ENCODE assay signal across 22 cellular contexts in genomic region chr9:28206280-28206679, GRCh38.
DNase-seq lines count a peak whose midpoint lies in the region; ATAC-seq and TF ChIP-seq lines count a peak whose summit lies in the region.
"Had no signal": no experiment of that assay in that cellular context is flagged by ENCODE, and none has a peak within 500 bp of the region (broad histone marks: within the 10 kb centered on the region; RNA-seq: fewer than 3 reads in every experiment).

No MANE protein-coding gene starts in this region.

- CTCF ChIA-PET in A673 (lab: Charles Lee) = no interaction called here

- no peak overlapping the region for H3K4me3 ChIP-seq in A673 (ENCODE audit: low read depth, low read length, poor library complexity, severe bottlenecking)
- H3K4me3 ChIP-seq: BLaER1 treated with 17β-estradiol and CSF1 and Interleukin-3, amounts not matched to agents 10 nM and 100 nM; GM12878; GM23338 had no signal

- no peak for TF ChIP-seq CTCF in A673 (conservative IDR thresholded peaks at IDR 0.05; ENCODE audit: low read depth, low read length)

- no peak overlapping the region for H3K27ac ChIP-seq in A673 (ENCODE audit: low read depth, low read length, poor library complexity, severe bottlenecking)
- H3K27ac ChIP-seq: 22Rv1; BLaER1 treated with 17β-estradiol and CSF1 and Interleukin-3, amounts not matched to agents 10 nM and 100 nM had no signal

- DNase-seq in A673 (ENCODE audit: low spot score) (peak; percentile 1), NCI-H69 (lab: John Stamatoyannopoulos, UW) (peak; percentile 47), putamen (ENCODE audit: low spot score) (peak; percentile 2)
- DNase-seq in activated CD8-positive, alpha-beta memory T cell treated with anti-CD3 and anti-CD28 coated beads, Interleukin-2, amount 50 U/mL, for 4 hours = no peak
- no peak for DNase-seq in activated naive CD4-positive, alpha-beta T cell treated with Interleukin-2 at 50 U/mL for 16 hours
- DNase-seq: ACHN; AML-193; BE2C; CD4-positive, alpha-beta T cell; CD8-positive, alpha-beta memory T cell; DMS 273 treated with DMSO at 0.1 percent for 48 hours; DMS79; EL; GDM1; H9 had no signal

- intact Hi-C loops in A673 (cut with micrococcal nuclease; ENCODE audit: unreplicated experiment) = no loop called here

- ATAC-seq in SK-N-SH treated with all-trans-retinoic acid at 6 μM for 48 hours (peak; percentile 52; the same call in 1 of the 3 replicates), GM18909 (IDR thresholded peaks at IDR 0.05; ENCODE audit: poor library complexity, unreplicated experiment) (no peak)
- ATAC-seq: GM12878, GM23338, HCT116 had no signal

- H3K36me3 ChIP-seq in A673 (ENCODE audit: insufficient read depth, low read length, poor library complexity, severe bottlenecking) = no peaks in the 10 kb centered on the region
- H3K36me3 ChIP-seq: BE2C; BLaER1 treated with 17β-estradiol and CSF1 and Interleukin-3, amounts not matched to agents 10 nM and 100 nM had no signal

- no TSS peak for BruUV-seq in A673 (replicated peaks; lab: Mats Ljungman, UMichigan)

- peaks cover 12% of the 10 kb centered on the region for H3K4me1 ChIP-seq in A673 (ENCODE audit: insufficient read depth, low read length, poor library complexity, severe bottlenecking)
- H3K4me1 ChIP-seq: BE2C had no signal

- POLR2A ChIA-PET in A673 (lab: Charles Lee; ENCODE audit: low non-redundant PET) = no interaction called here

- H3K27me3 ChIP-seq in A673 (replicated peaks; ENCODE audit: insufficient read depth, low read depth, low read length, poor library complexity) = no peaks in the 10 kb centered on the region
- H3K27me3 ChIP-seq: BE2C; BLaER1 treated with 17β-estradiol and CSF1 and Interleukin-3, amounts not matched to agents 10 nM and 100 nM had no signal

- no peaks in the 10 kb centered on the region for H3K9me3 ChIP-seq in A673 (ENCODE audit: low read depth, low read length, poor library complexity, severe bottlenecking)
- H3K9me3 ChIP-seq: BE2C; BLaER1 treated with 17β-estradiol and CSF1 and Interleukin-3, amounts not matched to agents 10 nM and 100 nM had no signal

TF ChIP-seq in SK-N-SH treated with all-trans-retinoic acid at 6 μM for 48 hours, 23 proteins besides CTCF, POLR2A, EP300 and RAD21:
- TF ChIP-seq ZFP3 (CRISPR knock-in tag; IDR thresholded peaks at IDR 0.05) = no peak
- TF ChIP-seq ISL1 (CRISPR knock-in tag; IDR thresholded peaks at IDR 0.05) = peak; percentile 21; the same call in 1 of the 2 replicates
- TF ChIP-seq ARNTL (CRISPR knock-in tag; IDR thresholded peaks at IDR 0.05; ENCODE audit: borderline replicate concordance, low read depth) = no peak

Comparison
In these comparisons a context has a peak if more than half of its experiments do, and no peak if none do; other contexts are left out.
1. DNase-seq: peak in A673 (single experiment), NCI-H69 (single experiment) and putamen (single experiment); none in activated CD8-positive, alpha-beta memory T cell treated with anti-CD3 and anti-CD28 coated beads, Interleukin-2, amount 50 U/mL, for 4 hours (single experiment) and activated naive CD4-positive, alpha-beta T cell treated with Interleukin-2 at 50 U/mL for 16 hours (single experiment).